9 cellular contexts compared by ENCODE assay signal in genomic region chr7:18796216-18796615, GRCh38.
"Had no signal": no experiment of that assay in that cellular context is flagged by ENCODE, and none has a peak within 500 bp of the region (broad histone marks: within the 10 kb centered on the region; RNA-seq: fewer than 3 reads in every experiment).

No MANE protein-coding gene starts in this region.

- H3K27ac ChIP-seq: HL-60 had no signal

- H3K4me2 ChIP-seq: GM23338 had no signal

- ATAC-seq: GM23338, K562 had no signal

- FAIRE-seq: H1, H54, K562 had no signal

- H3K4me3 ChIP-seq: GM23338, K562 had no signal

- DNase-seq: H9, HCEC 1CT, IMR-90, KG1 had no signal
